In the genomic region with DNA sequence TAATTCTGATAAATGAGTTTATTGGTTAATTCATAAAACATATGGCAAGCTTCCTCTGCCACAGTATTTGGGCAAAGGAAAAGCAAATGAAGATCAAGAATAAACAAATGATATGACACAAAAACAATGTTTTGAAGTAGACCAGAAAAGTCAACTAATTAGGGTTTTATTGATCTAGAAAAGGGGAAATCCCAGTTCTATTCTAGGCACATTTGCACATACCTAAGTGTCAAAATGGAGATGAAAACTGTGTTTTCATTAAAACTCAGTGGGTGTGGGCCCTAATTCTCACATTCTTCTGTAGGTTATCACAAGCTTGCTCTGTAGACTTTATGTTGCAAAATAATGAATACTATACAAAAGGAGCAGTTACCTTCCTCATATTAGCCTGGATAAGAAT, we compare ENCODE assay signal across 20 cellular contexts.
DNase-seq lines count a peak whose midpoint lies in the region; ATAC-seq lines count a peak whose summit lies in the region.
"Had no signal": no experiment of that assay in that cellular context is flagged by ENCODE, and none has a peak within 500 bp of the region (broad histone marks: within the 10 kb centered on the region; RNA-seq: fewer than 3 reads in every experiment).

No MANE protein-coding gene starts in this region.

- POLR2A ChIA-PET in activated CD4-positive, alpha-beta T cell treated with anti-CD3 and anti-CD28 coated beads, Interleukin-2, amount 10 ng/mL, durations not matched to agents 7 days and 5 days (lab: Charles Lee): no interaction called here

- peaks cover 0 to 4% (median 0%) of the 10 kb centered on the region in 3 donors for H3K27me3 Mint-ChIP-seq in naive B cell
- H3K27me3 Mint-ChIP-seq in activated CD4-positive, alpha-beta T cell treated with anti-CD3 and anti-CD28 coated beads, Interleukin-2, amount 10 ng/mL, durations not matched to agents 7 days and 5 days: peaks cover 7% of the 10 kb centered on the region

- H2BK5ac ChIP-seq in neuronal stem cell (ENCODE audit: low read length): no peak overlapping the region

- DNase-seq in NCI-H774 (lab: John Stamatoyannopoulos, UW) (peak; percentile 60), naive B cell (no peak), neuronal stem cell (ENCODE audit: low spot score) (no peak)
- DNase-seq in effector memory CD4-positive, alpha-beta T cell: no peak
- no peak for DNase-seq in activated CD4-positive, alpha-beta T cell treated with anti-CD3 and anti-CD28 coated beads, Interleukin-2, amount 10 ng/mL, durations not matched to agents 7 days and 5 days
- DNase-seq: Caco-2; CD8-positive, alpha-beta T cell; EL; GDM1; KBM-7; NCI-H1694; NCI-H2029 treated with DMSO at 0.1 percent for 48 hours; NCI-H446 treated with DMSO at 0.1 percent for 48 hours; Peyer's patch; SIG-M5 had no signal

- H3K36me3 Mint-ChIP-seq in naive B cell: peaks cover 3 to 5% of the 10 kb centered on the region in 2 donors
- no peaks in the 10 kb centered on the region for H3K36me3 Mint-ChIP-seq in activated CD4-positive, alpha-beta T cell treated with anti-CD3 and anti-CD28 coated beads, Interleukin-2, amount 10 ng/mL, durations not matched to agents 7 days and 5 days (ENCODE audit: low read depth)
- H3K36me3 Mint-ChIP-seq: CD8-positive, alpha-beta T cell had no signal

- peak overlapping the region in 4 of 6 donors; percentile 44 to 81 (median 64) for H3K27ac Mint-ChIP-seq in naive B cell
- no peak overlapping the region for H3K27ac Mint-ChIP-seq in activated CD4-positive, alpha-beta T cell treated with anti-CD3 and anti-CD28 coated beads, Interleukin-2, amount 10 ng/mL, durations not matched to agents 7 days and 5 days
- H3K27ac Mint-ChIP-seq: CD8-positive, alpha-beta T cell had no signal

- peaks cover 22 to 45% (median 37%) of the 10 kb centered on the region in 3 donors for H3K4me1 Mint-ChIP-seq in naive B cell
- peaks cover 6% of the 10 kb centered on the region for H3K4me1 Mint-ChIP-seq in activated CD4-positive, alpha-beta T cell treated with anti-CD3 and anti-CD28 coated beads, Interleukin-2, amount 10 ng/mL, durations not matched to agents 7 days and 5 days

- ATAC-seq in GM18520 (IDR thresholded peaks at IDR 0.05; ENCODE audit: unreplicated experiment) (peak; percentile 25), naive B cell (ENCODE audit: low read depth in 2 of 2) (no peak), GM19035 (IDR thresholded peaks at IDR 0.05; ENCODE audit: unreplicated experiment) (no peak)
- ATAC-seq: CD8-positive, alpha-beta T cell had no signal

- no peak overlapping the region for H3K14ac ChIP-seq in neuronal stem cell (ENCODE audit: low read length)

- H3K9me3 Mint-ChIP-seq in naive B cell: peaks cover 0 to 11% (median 3%) of the 10 kb centered on the region in 7 donors
- no peaks in the 10 kb centered on the region for H3K9me3 Mint-ChIP-seq in activated CD4-positive, alpha-beta T cell treated with anti-CD3 and anti-CD28 coated beads, Interleukin-2, amount 10 ng/mL, durations not matched to agents 7 days and 5 days

- H3K4me3 ChIP-seq in endocrine pancreas (ENCODE audit: control insufficient read depth, insufficient read depth, low read length): peak overlapping the region; percentile 65
- H3K4me3 ChIP-seq in effector memory CD4-positive, alpha-beta T cell (ENCODE audit: insufficient read depth, low read depth, low read length, poor library complexity, severe bottlenecking): no peak overlapping the region
- no peak overlapping the region for H3K4me3 ChIP-seq in neuronal stem cell (ENCODE audit: low read length in 2 of 2)
- H3K4me3 ChIP-seq: SK-N-MC had no signal

- no peak overlapping the region for H2BK15ac ChIP-seq in neuronal stem cell (ENCODE audit: low read length)

- no peaks in the 10 kb centered on the region for H3K9me3 ChIP-seq in endocrine pancreas (ENCODE audit: control insufficient read depth, low read length)
- H3K9me3 ChIP-seq in effector memory CD4-positive, alpha-beta T cell (ENCODE audit: control insufficient read depth, low read length): no peaks in the 10 kb centered on the region
- H3K9me3 ChIP-seq in neuronal stem cell (replicated peaks in 1 of 2; ENCODE audit: control insufficient read depth in 2 of 2, insufficient read depth in 1 of 2, low read depth in 1 of 2, low read length in 2 of 2): no peaks in the 10 kb centered on the region
- H3K9me3 ChIP-seq: Caco-2, Peyer's patch had no signal

- H4K8ac ChIP-seq in neuronal stem cell (ENCODE audit: low read depth, low read length): no peak overlapping the region

- H3K4me2 ChIP-seq in neuronal stem cell (ENCODE audit: insufficient read depth, low read length, poor library complexity, severe bottlenecking): no peak overlapping the region

- CTCF ChIA-PET in activated CD4-positive, alpha-beta T cell treated with anti-CD3 and anti-CD28 coated beads, Interleukin-2, amount 10 ng/mL, durations not matched to agents 7 days and 5 days (lab: Charles Lee): no interaction called here

- H3K79me1 ChIP-seq in neuronal stem cell (ENCODE audit: low read depth, low read length): no peaks in the 10 kb centered on the region

- no peak overlapping the region for H4K91ac ChIP-seq in neuronal stem cell (ENCODE audit: low read depth, low read length, poor library complexity)

- H3K4me3 Mint-ChIP-seq in naive B cell: peak overlapping the region in 6 of 8 donors; percentile 32 to 69 (median 39)
- H3K4me3 Mint-ChIP-seq in activated CD4-positive, alpha-beta T cell treated with anti-CD3 and anti-CD28 coated beads, Interleukin-2, amount 10 ng/mL, durations not matched to agents 7 days and 5 days: no peak overlapping the region
- H3K4me3 Mint-ChIP-seq: CD8-positive, alpha-beta T cell had no signal

- H2BK12ac ChIP-seq in neuronal stem cell (ENCODE audit: low read length): no peak overlapping the region

- H3K9ac ChIP-seq in endocrine pancreas (ENCODE audit: control insufficient read depth, insufficient read depth, low read length): no peak overlapping the region
- H3K9ac ChIP-seq in neuronal stem cell (ENCODE audit: low read depth, low read length, poor library complexity): no peak overlapping the region

- no peak overlapping the region for H3K4ac ChIP-seq in neuronal stem cell (ENCODE audit: low read length)

- no peak overlapping the region for H2BK120ac ChIP-seq in neuronal stem cell (ENCODE audit: low read depth, low read length)

- H2AFZ ChIP-seq in neuronal stem cell (ENCODE audit: low read length): no peak overlapping the region

- H3K27me3 ChIP-seq in endocrine pancreas (ENCODE audit: control insufficient read depth, insufficient read depth, low read length) (no peaks in the 10 kb centered on the region), neuronal stem cell (ENCODE audit: control insufficient read depth in 3 of 3, insufficient read depth in 3 of 3, low read depth in 1 of 3, low read length in 3 of 3) (no peaks in the 10 kb centered on the region)
- H3K27me3 ChIP-seq in effector memory CD4-positive, alpha-beta T cell (replicated peaks; ENCODE audit: control insufficient read depth, insufficient read depth, low read length, poor library complexity, severe bottlenecking): no peaks in the 10 kb centered on the region
- H3K27me3 ChIP-seq: Peyer's patch had no signal

- H3K4me1 ChIP-seq in endocrine pancreas (ENCODE audit: control insufficient read depth, insufficient read depth, low read length) (no peaks in the 10 kb centered on the region), neuronal stem cell (ENCODE audit: control insufficient read depth in 2 of 2, insufficient read depth in 1 of 2, low read depth in 1 of 2, low read length in 2 of 2) (no peaks in the 10 kb centered on the region)
- H3K4me1 ChIP-seq in effector memory CD4-positive, alpha-beta T cell (ENCODE audit: control insufficient read depth, insufficient read depth, low read length, poor library complexity, severe bottlenecking): no peaks in the 10 kb centered on the region
- H3K4me1 ChIP-seq: Peyer's patch had no signal

- H3K18ac ChIP-seq in neuronal stem cell (ENCODE audit: low read length): no peak overlapping the region

- no peak overlapping the region for H2AK5ac ChIP-seq in neuronal stem cell (ENCODE audit: low read depth, low read length)

- no peak overlapping the region for H3K23ac ChIP-seq in neuronal stem cell (ENCODE audit: low read depth, low read length, poor library complexity)

- H3K36me3 ChIP-seq in endocrine pancreas (ENCODE audit: control insufficient read depth, insufficient read depth, low read length) (no peaks in the 10 kb centered on the region), neuronal stem cell (replicated peaks in 1 of 2; ENCODE audit: control insufficient read depth in 2 of 2, insufficient read depth in 2 of 2, low read length in 2 of 2) (no peaks in the 10 kb centered on the region)
- no peaks in the 10 kb centered on the region for H3K36me3 ChIP-seq in effector memory CD4-positive, alpha-beta T cell (ENCODE audit: control insufficient read depth, insufficient read depth, low read length)
- H3K36me3 ChIP-seq: Peyer's patch had no signal

- H3K27ac ChIP-seq in effector memory CD4-positive, alpha-beta T cell (ENCODE audit: insufficient read depth, low read length, poor library complexity, severe bottlenecking): no peak overlapping the region
- no peak overlapping the region for H3K27ac ChIP-seq in neuronal stem cell (replicated peaks; ENCODE audit: low read length)
- H3K27ac ChIP-seq: C4-2B, SK-N-MC had no signal
